ENCODE assay signal across 24 cellular contexts in genomic region chr6:7229376-7230326, GRCh38.
"Had no signal": no experiment of that assay in that cellular context is flagged by ENCODE, and none has a peak within 500 bp of the region (broad histone marks: within the 10 kb centered on the region; RNA-seq: fewer than 3 reads in every experiment).

No MANE protein-coding gene starts in this region.

- H3K9me3 ChIP-seq: heart right ventricle, sigmoid colon, spleen, tibial artery, uterus had no signal

- H3K4me3 ChIP-seq: heart right ventricle, sigmoid colon, spleen, tibial artery, uterus had no signal

- H3K36me3 ChIP-seq: uterus had no signal

- ATAC-seq: activated CD4-positive, CD25-positive, alpha-beta regulatory T cell treated with anti-CD3 and anti-CD28 coated beads, Interleukin-2, amount 50 U/mL, for 24 hours; activated T-cell treated with anti-CD3 and anti-CD28 coated beads, Interleukin-2, amount 50 U/mL, for 72 hours had no signal

- H3K4me1 ChIP-seq: sigmoid colon, uterus had no signal

- H3K27me3 Mint-ChIP-seq: activated CD4-positive, alpha-beta memory T cell treated with anti-CD3 and anti-CD28 coated beads, Interleukin-2, amount 10 ng/mL, durations not matched to agents 7 days and 5 days; activated CD4-positive, alpha-beta T cell treated with anti-CD3 and anti-CD28 coated beads, Interleukin-2, amount 10 ng/mL, durations not matched to agents 24 days and 14 days; activated naive CD8-positive, alpha-beta T cell treated with anti-CD3 and anti-CD28 coated beads, Interleukin-2, amount 10 ng/mL, durations not matched to agents 7 days and 5 days; dendritic cell treated with granulocyte-macrophage colony-stimulating factor and Interleukin-4, amounts not matched to agents 40 ng/mL and 50 ng/mL, for 4 days had no signal

- H3K4me1 Mint-ChIP-seq: nephron had no signal

- H3K27me3 ChIP-seq: heart right ventricle, sigmoid colon, spleen, tibial artery, uterus had no signal

- H3K27ac ChIP-seq: heart right ventricle, sigmoid colon, spleen, tibial artery, uterus, VCaP had no signal

- DNase-seq: activated CD4-positive, alpha-beta memory T cell treated with anti-CD3 and anti-CD28 coated beads, Interleukin-2, amount 10 ng/mL, durations not matched to agents 7 days and 5 days; activated CD4-positive, alpha-beta T cell treated with anti-CD3 and anti-CD28 coated beads, Interleukin-2, amount 10 ng/mL, durations not matched to agents 24 days and 14 days; activated effector memory CD4-positive, alpha-beta T cell treated with Interleukin-2 at 50 U/mL for 16 hours; activated naive CD4-positive, alpha-beta T cell treated with anti-CD3 and anti-CD28 coated beads for 36 hours; activated naive CD8-positive, alpha-beta T cell treated with anti-CD3 and anti-CD28 coated beads, Interleukin-2, amount 10 ng/mL, durations not matched to agents 7 days and 5 days; activated T-cell treated with anti-CD3 and anti-CD28 coated beads, Interleukin-2, amount 50 U/mL, for 72 hours; amniotic stem cell; effector CD4-positive, alpha-beta T cell; foreskin fibroblast; heart right ventricle; midbrain; occipital lobe; sigmoid colon; spleen; stimulated activated CD4-positive, alpha-beta T cell treated with anti-CD3 and anti-CD28 coated beads, Interleukin-4, amount 100 ng/mL, for 24 hours; stimulated activated naive CD4-positive, alpha-beta T cell treated with Interleukin-2 at 50 U/mL for 16 hours; tibial artery; uterus had no signal

- FAIRE-seq: bronchial epithelial cell, keratinocyte had no signal

- H3K4me3 Mint-ChIP-seq: activated CD4-positive, alpha-beta memory T cell treated with anti-CD3 and anti-CD28 coated beads, Interleukin-2, amount 10 ng/mL, durations not matched to agents 7 days and 5 days; activated CD4-positive, alpha-beta T cell treated with anti-CD3 and anti-CD28 coated beads, Interleukin-2, amount 10 ng/mL, durations not matched to agents 24 days and 14 days; activated naive CD4-positive, alpha-beta T cell treated with anti-CD3 and anti-CD28 coated beads for 36 hours; activated naive CD8-positive, alpha-beta T cell treated with anti-CD3 and anti-CD28 coated beads, Interleukin-2, amount 10 ng/mL, durations not matched to agents 7 days and 5 days; activated T-cell treated with anti-CD3 and anti-CD28 coated beads, Interleukin-2, amount 50 U/mL, for 72 hours; dendritic cell treated with granulocyte-macrophage colony-stimulating factor and Interleukin-4, amounts not matched to agents 40 ng/mL and 50 ng/mL, for 4 days; nephron had no signal

- H3K27ac Mint-ChIP-seq: activated CD4-positive, alpha-beta memory T cell treated with anti-CD3 and anti-CD28 coated beads, Interleukin-2, amount 10 ng/mL, durations not matched to agents 7 days and 5 days; activated CD4-positive, alpha-beta T cell treated with anti-CD3 and anti-CD28 coated beads, Interleukin-2, amount 10 ng/mL, durations not matched to agents 24 days and 14 days; activated naive CD4-positive, alpha-beta T cell treated with anti-CD3 and anti-CD28 coated beads for 36 hours; activated naive CD8-positive, alpha-beta T cell treated with anti-CD3 and anti-CD28 coated beads, Interleukin-2, amount 10 ng/mL, durations not matched to agents 7 days and 5 days; activated T-cell treated with anti-CD3 and anti-CD28 coated beads, Interleukin-2, amount 50 U/mL, for 72 hours; dendritic cell treated with granulocyte-macrophage colony-stimulating factor and Interleukin-4, amounts not matched to agents 40 ng/mL and 50 ng/mL, for 4 days; nephron had no signal

- H3K9me3 Mint-ChIP-seq: activated CD4-positive, alpha-beta memory T cell treated with anti-CD3 and anti-CD28 coated beads, Interleukin-2, amount 10 ng/mL, durations not matched to agents 7 days and 5 days; activated CD4-positive, alpha-beta T cell treated with anti-CD3 and anti-CD28 coated beads, Interleukin-2, amount 10 ng/mL, durations not matched to agents 24 days and 14 days; activated naive CD4-positive, alpha-beta T cell treated with anti-CD3 and anti-CD28 coated beads for 36 hours; activated naive CD8-positive, alpha-beta T cell treated with anti-CD3 and anti-CD28 coated beads, Interleukin-2, amount 10 ng/mL, durations not matched to agents 7 days and 5 days; activated T-cell treated with anti-CD3 and anti-CD28 coated beads, Interleukin-2, amount 50 U/mL, for 72 hours; dendritic cell treated with granulocyte-macrophage colony-stimulating factor and Interleukin-4, amounts not matched to agents 40 ng/mL and 50 ng/mL, for 4 days; nephron had no signal
